8 cellular contexts compared by ENCODE assay signal in genomic region chr11:76443254-76443935, GRCh38. TPM values are rescaled to one million over a fixed set of nuclear protein-coding genes. Genes with fewer than 3 reads are reported as not detected.
DNase-seq lines count a peak whose midpoint lies in the region; ATAC-seq and TF ChIP-seq lines count a peak whose summit lies in the region.

No MANE protein-coding gene starts in this region.

- peak overlapping the region; percentile 96 for H3K27ac ChIP-seq in brain microvascular endothelial cell

- H3K4me1 ChIP-seq in mononuclear cell (ENCODE audit: insufficient read depth, low read length): peaks cover 21% of the 10 kb centered on the region

- H3K36me3 ChIP-seq in brain microvascular endothelial cell (replicated peaks): no peaks in the 10 kb centered on the region

- H3K27me3 ChIP-seq in brain microvascular endothelial cell (replicated peaks) (no peaks in the 10 kb centered on the region), mononuclear cell (ENCODE audit: insufficient read depth, low read length) (no peaks in the 10 kb centered on the region)

- in situ Hi-C loops in brain microvascular endothelial cell (cut with HindIII; ENCODE audit: low pct_ligation_motif_present, low sequenced_read_pairs): no loop called here

- H3K9me3 ChIP-seq in mononuclear cell (ENCODE audit: low read depth, low read length): no peaks in the 10 kb centered on the region

- no peak for TF ChIP-seq CTCF in AG10803 (conservative IDR thresholded peaks at IDR 0.05; ENCODE audit: low read length)
- TF ChIP-seq CTCF in HFF-Myc (IDR thresholded peaks at IDR 0.05; ENCODE audit: low read depth, low read length, missing control alignments): no peak
- TF ChIP-seq CTCF in brain microvascular endothelial cell (IDR thresholded peaks at IDR 0.05; ENCODE audit: low read depth, low read length, missing control alignments): no peak

- DNase-seq in AG10803 (ENCODE audit: low read depth): no peak
- no peak for DNase-seq in HFF-Myc (ENCODE audit: extremely low read depth, low read depth)
- no peak for DNase-seq in brain microvascular endothelial cell
- no peak for DNase-seq in SHP77 treated with DMSO at 0.1 percent for 48 hours (lab: John Stamatoyannopoulos, UW)
- DNase-seq in HK-2 (ENCODE audit: unreplicated experiment): no peak
- DNase-seq in AG08395 (ENCODE audit: low spot score): no peak

- H3K4me3 ChIP-seq in AG10803 (ENCODE audit: low read length) (peak overlapping the region; percentile 90), HFF-Myc (replicated peaks; ENCODE audit: low read depth, low read length) (peak overlapping the region; percentile 97), brain microvascular endothelial cell (ENCODE audit: low read depth, low read length) (peak overlapping the region; percentile 97), mononuclear cell (ENCODE audit: low read length) (peak overlapping the region; percentile 99)

- ATAC-seq in GM19035 (IDR thresholded peaks at IDR 0.05; ENCODE audit: unreplicated experiment): no peak

RNA-seq across cellular contexts. Expression of gene EMSY, which starts 1.4 kb away (rescaled TPM):
- total RNA-seq in mononuclear cell: 25.6 TPM
